ENCODE assay signal across 9 cellular contexts in the genomic region with DNA sequence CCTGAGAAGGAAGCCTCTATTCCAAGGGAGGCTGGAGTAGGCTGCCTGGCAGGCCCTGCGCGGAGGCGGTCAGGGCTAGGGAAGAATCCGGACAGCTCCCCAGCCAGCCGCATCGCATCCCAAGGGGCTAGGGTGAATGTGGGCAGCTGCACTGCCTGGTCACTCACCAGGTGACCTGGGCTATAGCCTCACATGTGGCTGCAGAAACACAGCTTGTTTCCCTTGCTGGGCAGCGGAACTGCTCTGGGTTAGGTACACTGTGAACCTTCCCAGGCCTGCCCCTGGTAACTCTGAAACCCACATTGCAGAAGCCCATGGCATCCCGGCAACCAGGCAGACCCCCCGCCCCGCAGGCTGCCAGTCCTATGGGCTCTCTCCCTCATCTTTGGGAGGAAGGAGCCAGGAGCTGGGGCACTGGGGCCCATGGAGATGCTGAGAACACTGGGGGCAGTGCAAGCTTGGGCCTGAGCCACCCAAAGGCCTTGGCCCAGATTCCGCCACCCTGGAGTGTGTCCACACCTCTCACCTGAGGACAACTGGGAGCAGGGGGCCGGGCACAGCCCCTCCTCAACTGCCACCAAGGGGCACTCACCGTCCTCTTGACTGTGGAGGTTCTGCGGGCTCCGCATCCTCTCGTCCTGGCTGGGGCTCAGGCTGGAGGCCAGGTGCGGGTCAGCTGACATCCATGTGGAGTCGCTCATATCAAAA.
DNase-seq lines count a peak whose midpoint lies in the region; ATAC-seq and TF ChIP-seq lines count a peak whose summit lies in the region.
"Had no signal": no experiment of that assay in that cellular context is flagged by ENCODE, and none has a peak within 500 bp of the region (broad histone marks: within the 10 kb centered on the region; RNA-seq: fewer than 3 reads in every experiment).

No MANE protein-coding gene starts in this region.

- WGBS in urinary bladder: 53% methylated on average over 18 of the region's 18 CpGs

- H3K9me3 Mint-ChIP-seq in neural crest cell: no peaks in the 10 kb centered on the region

- H3K27ac Mint-ChIP-seq in neural crest cell (ENCODE audit: unreplicated experiment): peak overlapping the region; percentile 95

- peak overlapping the region; percentile 74 for H3K4me2 ChIP-seq in fibroblast of lung (ENCODE audit: extremely low read depth, insufficient read depth, low read length)

- no peaks in the 10 kb centered on the region for H3K36me3 Mint-ChIP-seq in neural crest cell (ENCODE audit: low read depth)

- H3K4me3 Mint-ChIP-seq in neural crest cell: peak overlapping the region; percentile 82

- no peak for TF ChIP-seq CTCF in fibroblast of lung (conservative IDR thresholded peaks at IDR 0.05 in 1 of 2, IDR thresholded peaks at IDR 0.05 in 1 of 2; ENCODE audit: low read depth in 1 of 2, low read length in 2 of 2)
- TF ChIP-seq CTCF in neural crest cell (conservative IDR thresholded peaks at IDR 0.05): no peak

- H3K27me3 Mint-ChIP-seq in neural crest cell (ENCODE audit: low read depth): peaks cover 3% of the 10 kb centered on the region

- H3K4me3 ChIP-seq in fibroblast of lung (replicated peaks in 1 of 4; ENCODE audit: control extremely low read depth in 1 of 4, insufficient read depth in 1 of 4, low read depth in 3 of 4, low read length in 4 of 4) (peak overlapping the region; percentile 12 to 62 (median 28)), urinary bladder (ENCODE audit: low read depth, low read length) (no peak overlapping the region)

- peaks cover 14% of the 10 kb centered on the region for H3K79me2 ChIP-seq in fibroblast of lung (ENCODE audit: control insufficient read depth, insufficient read depth, low read length)

- no peaks in the 10 kb centered on the region for H3K9me3 ChIP-seq in fibroblast of lung (ENCODE audit: control insufficient read depth, insufficient read depth, low read depth, low read length)

- peaks cover 85% of the 10 kb centered on the region for H3K4me1 Mint-ChIP-seq in neural crest cell

- no peak for ATAC-seq in HG02840 (IDR thresholded peaks at IDR 0.05; ENCODE audit: low FRiP score, unreplicated experiment)

- no peak overlapping the region for H2AFZ ChIP-seq in fibroblast of lung (ENCODE audit: low read length)

- H3K4me1 ChIP-seq in fibroblast of lung (ENCODE audit: control insufficient read depth, extremely low read depth, insufficient read depth, low read length) (peaks cover 24% of the 10 kb centered on the region), urinary bladder (ENCODE audit: insufficient read depth) (peaks cover 2% of the 10 kb centered on the region)

- H3K36me3 ChIP-seq in fibroblast of lung (ENCODE audit: control insufficient read depth, insufficient read depth, low read length) (peaks cover 2% of the 10 kb centered on the region), urinary bladder (ENCODE audit: insufficient read depth) (no peaks in the 10 kb centered on the region)

- DNase-seq in DMS79 (lab: John Stamatoyannopoulos, UW) (peak; percentile 43), DMS79 treated with DMSO at 0.1 percent for 48 hours (lab: John Stamatoyannopoulos, UW) (no peak), fibroblast of lung (ENCODE audit: low read depth in 2 of 2) (no peak), neural crest cell (ENCODE audit: low read depth, low spot score) (no peak), NCI-H748 (lab: John Stamatoyannopoulos, UW; ENCODE audit: unreplicated experiment) (no peak), NCI-H510A treated with DMSO at 0.1 percent for 48 hours (lab: John Stamatoyannopoulos, UW) (no peak)

- peak overlapping the region; percentile 68 for H3K27ac ChIP-seq in fibroblast of lung (ENCODE audit: insufficient read depth, low read length)
- H3K27ac ChIP-seq in urinary bladder (ENCODE audit: low read depth): peak overlapping the region; percentile 78
- H3K27ac ChIP-seq: 22Rv1 had no signal

- H4K20me1 ChIP-seq in fibroblast of lung (ENCODE audit: control insufficient read depth, extremely low read depth, insufficient read depth, low read length): no peaks in the 10 kb centered on the region

- H3K27me3 ChIP-seq in fibroblast of lung (ENCODE audit: control insufficient read depth, insufficient read depth, low read length): no peaks in the 10 kb centered on the region

- H3K9ac ChIP-seq in fibroblast of lung (ENCODE audit: insufficient read depth, low read length): peak overlapping the region; percentile 65
